ENCODE assay signal across 1 cellular context in genomic region chr19:33809960-33810359, GRCh38.
TF ChIP-seq lines count a peak whose summit lies in the region.

No MANE protein-coding gene starts in this region.

TF ChIP-seq in WTC11, 78 proteins besides CTCF, POLR2A, EP300 and RAD21 (continued from another document):
- TF ChIP-seq HMGXB4 (CRISPR knock-in tag; IDR thresholded peaks at IDR 0.05) (no peak), NFE2L1 (CRISPR knock-in tag; IDR thresholded peaks at IDR 0.05) (no peak), MAX (CRISPR knock-in tag; IDR thresholded peaks at IDR 0.05) (no peak), ELF4 (CRISPR knock-in tag; IDR thresholded peaks at IDR 0.05; ENCODE audit: low read depth) (no peak), JAZF1 (CRISPR knock-in tag; IDR thresholded peaks at IDR 0.05) (no peak), IRF2 (CRISPR knock-in tag; IDR thresholded peaks at IDR 0.05; ENCODE audit: borderline replicate concordance, low read depth) (no peak), EMX1 (CRISPR knock-in tag; IDR thresholded peaks at IDR 0.05) (no peak), TP53 (CRISPR knock-in tag; IDR thresholded peaks at IDR 0.05) (no peak), ZNF425 (CRISPR knock-in tag; conservative IDR thresholded peaks at IDR 0.05) (no peak), HMGA2 (CRISPR knock-in tag; IDR thresholded peaks at IDR 0.05) (no peak), CREM (CRISPR knock-in tag; IDR thresholded peaks at IDR 0.05) (no peak), OVOL2 (CRISPR knock-in tag; IDR thresholded peaks at IDR 0.05; ENCODE audit: borderline replicate concordance) (no peak), FOXK1 (CRISPR knock-in tag; IDR thresholded peaks at IDR 0.05) (no peak)
